ENCODE assay signal across 8 cellular contexts in the genomic region with DNA sequence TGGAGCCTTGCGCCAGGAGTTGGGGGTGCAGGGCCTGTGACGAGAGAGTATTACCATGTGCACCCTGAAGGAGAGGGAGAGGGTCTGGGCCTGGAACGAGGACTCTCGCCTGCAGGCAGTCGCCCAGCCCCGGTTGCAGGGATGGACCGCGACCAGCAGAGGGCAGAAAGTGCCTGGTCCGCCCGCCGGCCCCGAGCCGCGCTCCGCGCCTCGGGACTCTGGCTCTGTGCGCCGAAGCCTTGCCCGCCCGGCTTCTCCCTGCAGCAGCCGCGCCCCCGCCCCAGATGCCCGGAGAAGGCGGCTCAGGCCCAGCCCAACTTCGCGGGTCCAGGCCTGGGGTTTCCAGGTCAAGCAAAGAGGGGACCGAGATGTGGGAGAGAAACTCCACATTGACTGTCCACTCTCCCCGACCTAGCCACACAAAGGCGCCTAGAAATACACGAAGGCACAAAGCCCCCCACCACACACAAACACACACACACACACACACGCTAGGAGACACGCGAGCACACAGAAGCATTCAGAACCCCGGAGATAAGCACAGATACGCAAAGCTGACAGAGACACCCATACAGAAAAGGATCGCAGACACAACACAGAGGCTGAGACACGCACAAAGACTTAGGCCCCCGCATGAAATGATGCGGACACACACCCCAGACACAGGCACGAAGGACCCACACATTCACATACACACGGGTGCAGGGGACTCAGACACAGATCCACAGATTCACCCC. TPM values are rescaled to one million over a fixed set of nuclear protein-coding genes. Genes with fewer than 3 reads are reported as not detected.
DNase-seq lines count a peak whose midpoint lies in the region; ATAC-seq and TF ChIP-seq lines count a peak whose summit lies in the region.

No MANE protein-coding gene starts in this region.

- CTCF ChIA-PET in activated CD8-positive, alpha-beta T cell treated with anti-CD3 and anti-CD28 coated beads for 36 hours (lab: Charles Lee) = interaction anchor here (0.6 to 2.5 kb wide), 3 partner anchors 11 to 80 kb away, joined by 3 to 6 read pairs (median 3); no protein-coding TSS in a partner anchor

- peak; percentile 48 for ATAC-seq in GM21515 (IDR thresholded peaks at IDR 0.05; ENCODE audit: unreplicated experiment)
- peak; percentile 90 for ATAC-seq in activated CD8-positive, alpha-beta T cell treated with anti-CD3 and anti-CD28 coated beads for 36 hours

- no peak overlapping the region for H3K9ac ChIP-seq in duodenal mucosa (ENCODE audit: low read depth in 1 of 2, low read length in 2 of 2)

- no peaks in the 10 kb centered on the region for H3K36me3 Mint-ChIP-seq in activated CD8-positive, alpha-beta T cell treated with anti-CD3 and anti-CD28 coated beads for 36 hours (ENCODE audit: low read depth)

- peak overlapping the region; percentile 1 for H3K4me3 Mint-ChIP-seq in activated CD8-positive, alpha-beta T cell treated with anti-CD3 and anti-CD28 coated beads for 36 hours

- H3K27me3 ChIP-seq in duodenal mucosa (ENCODE audit: control insufficient read depth in 1 of 2, insufficient read depth in 2 of 2, low read length in 2 of 2) = peaks cover 62 to 64% of the 10 kb centered on the region in 2 donors

- no peaks in the 10 kb centered on the region for H3K9me3 ChIP-seq in duodenal mucosa (ENCODE audit: control insufficient read depth in 1 of 2, low read length in 2 of 2)

- intact Hi-C loops in activated CD8-positive, alpha-beta T cell treated with anti-CD3 and anti-CD28 coated beads for 36 hours (cut with micrococcal nuclease) = loop anchor here (5.0 kb wide), 2 partner anchors 76 to 171 kb away; no protein-coding TSS in a partner anchor

- peak overlapping the region; percentile 8 to 40 for H3K4me3 ChIP-seq in duodenal mucosa (ENCODE audit: low read depth in 1 of 2, low read length in 2 of 2)

- peak; percentile 93 for DNase-seq in AG08396 (ENCODE audit: low spot score)
- DNase-seq in NCI-H460 (ENCODE audit: extremely low read depth, low read depth) = peak; percentile 59
- DNase-seq in activated CD8-positive, alpha-beta T cell treated with anti-CD3 and anti-CD28 coated beads for 36 hours = peak; percentile 80
- DNase-seq in lung microvascular endothelial cell (ENCODE audit: low read depth in 2 of 2) = peak; percentile 62 to 76
- peak; percentile 45 for DNase-seq in stimulated activated CD8-positive, alpha-beta memory T cell treated with anti-CD3 and anti-CD28 coated beads, Interleukin-12 subunit alpha, Interleukin-12 subunit beta, amount 100 ng/mL, for 4 hours (ENCODE audit: low read depth)
- no peak for DNase-seq in foreskin melanocyte

- H3K27ac Mint-ChIP-seq in activated CD8-positive, alpha-beta T cell treated with anti-CD3 and anti-CD28 coated beads for 36 hours = no peak overlapping the region

- H3K27ac ChIP-seq in duodenal mucosa (ENCODE audit: low read depth, low read length) = no peak overlapping the region

- no peaks in the 10 kb centered on the region for H3K9me3 Mint-ChIP-seq in activated CD8-positive, alpha-beta T cell treated with anti-CD3 and anti-CD28 coated beads for 36 hours

- H3K4me1 Mint-ChIP-seq in activated CD8-positive, alpha-beta T cell treated with anti-CD3 and anti-CD28 coated beads for 36 hours (ENCODE audit: low read depth) = peaks cover 20% of the 10 kb centered on the region

- H3K4me1 ChIP-seq in duodenal mucosa (ENCODE audit: control insufficient read depth in 1 of 2, insufficient read depth in 2 of 2, low read length in 2 of 2) = peaks cover 6 to 25% of the 10 kb centered on the region in 2 donors

- TF ChIP-seq CTCF in activated CD8-positive, alpha-beta T cell treated with anti-CD3 and anti-CD28 coated beads for 36 hours (IDR thresholded peaks at IDR 0.05) = peak; percentile 92

- H3K36me3 ChIP-seq in duodenal mucosa (ENCODE audit: control insufficient read depth in 1 of 2, insufficient read depth in 2 of 2, low read length in 2 of 2) = no peaks in the 10 kb centered on the region

- H3K27me3 Mint-ChIP-seq in activated CD8-positive, alpha-beta T cell treated with anti-CD3 and anti-CD28 coated beads for 36 hours = peaks cover 68% of the 10 kb centered on the region

- POLR2A ChIA-PET in activated CD8-positive, alpha-beta T cell treated with anti-CD3 and anti-CD28 coated beads for 36 hours (lab: Charles Lee) = no interaction called here

RNA-seq across cellular contexts. Expression of gene LMX1B, which starts 2.0 kb away (rescaled TPM):
- 1.2 and 1.9 TPM in 2 replicates for total RNA-seq in NCI-H460 (2014; rRNA removed; shearing (Covaris generic))
- polyA plus RNA-seq in NCI-H460 (2014; cell fraction: nucleus; rRNA removed) = 0.13 and 2.2 TPM in 2 replicates
- not detected for total RNA-seq in activated CD8-positive, alpha-beta T cell treated with anti-CD3 and anti-CD28 coated beads for 36 hours
- not detected in 2 replicates for total RNA-seq in lung microvascular endothelial cell
